19 cellular contexts compared by ENCODE assay signal in genomic region chr10:123571978-123572377, GRCh38.
DNase-seq lines count a peak whose midpoint lies in the region; ATAC-seq and TF ChIP-seq lines count a peak whose summit lies in the region.
"Had no signal": no experiment of that assay in that cellular context is flagged by ENCODE, and none has a peak within 500 bp of the region (broad histone marks: within the 10 kb centered on the region; RNA-seq: fewer than 3 reads in every experiment).

No MANE protein-coding gene starts in this region.

- no peaks in the 10 kb centered on the region for H3K79me2 ChIP-seq in H9 (ENCODE audit: insufficient read depth, low read length)

- no peak overlapping the region for H3K56ac ChIP-seq in H9 (ENCODE audit: insufficient read length, low read depth, low read length)

- H3K4ac ChIP-seq in H9 (ENCODE audit: low read depth, low read length), result no peak overlapping the region

- no peak overlapping the region for H2BK15ac ChIP-seq in H9 (ENCODE audit: low read depth, low read length)

- no peak overlapping the region for H4K8ac ChIP-seq in H9 (replicated peaks; ENCODE audit: insufficient read length, low read depth, low read length)

- DNase-seq in H9 (peak; percentile 20), NCI-H510A treated with DMSO at 0.1 percent for 48 hours (lab: John Stamatoyannopoulos, UW) (peak; percentile 74), left lobe of liver (ENCODE audit: low spot score) (peak; percentile 2), DMS 273 treated with DMSO at 0.1 percent for 48 hours (lab: John Stamatoyannopoulos, UW) (no peak), GM20000 (ENCODE audit: low spot score) (no peak), substantia nigra (lab: John Stamatoyannopoulos, UW) (no peak)
- no peak for DNase-seq in stimulated activated effector memory CD8-positive, alpha-beta T cell treated with anti-CD3 and anti-CD28 coated beads, Interleukin-12 subunit alpha, Interleukin-12 subunit beta, amount 100 ng/mL, for 72 hours (ENCODE audit: low spot score in 2 of 2)
- DNase-seq: CD4-positive, alpha-beta memory T cell; DMS153; MV-4-11; NCI-H1105 treated with DMSO at 0.1 percent for 48 hours; NCI-H2081; NCI-H2227 treated with DMSO at 0.1 percent for 48 hours; NCI-H524; NCI-H82; T-helper 1 cell had no signal

- TF ChIP-seq CTCF in H9 (conservative IDR thresholded peaks at IDR 0.05) (no peak), GM20000 (IDR thresholded peaks at IDR 0.05; ENCODE audit: extremely low read depth, missing control alignments) (no peak)

- H3K27ac Mint-ChIP-seq in H9, result peak overlapping the region in 1 of 3 experiments; percentile 49; a peak in 1 of 7 replicates
- peak overlapping the region; percentile 44 for H3K27ac Mint-ChIP-seq in stimulated activated effector memory CD8-positive, alpha-beta T cell treated with anti-CD3 and anti-CD28 coated beads, Interleukin-12 subunit alpha, Interleukin-12 subunit beta, amount 100 ng/mL, for 72 hours
- H3K27ac Mint-ChIP-seq: CD4-positive, alpha-beta memory T cell had no signal

- no peak overlapping the region for H2AK5ac ChIP-seq in H9 (ENCODE audit: insufficient read length, low read length)

- WGBS in H9 (ENCODE audit: extremely low coverage, insufficient read length, low lambda C conversion rate), result no CpG with 5 or more reads among the region's 8 CpGs

- H3K27ac ChIP-seq in H9 (ENCODE audit: insufficient read length, low read depth, low read length), result no peak overlapping the region
- no peak overlapping the region for H3K27ac ChIP-seq in substantia nigra (ENCODE audit: low read depth, low read length, poor library complexity, severe bottlenecking)
- H3K27ac ChIP-seq: KMS-11, SJSA1 had no signal

- no peaks in the 10 kb centered on the region; a peak in 1 of 7 replicates for H3K36me3 Mint-ChIP-seq in H9 (ENCODE audit: insufficient read depth in 1 of 3, low read depth in 3 of 3)
- H3K36me3 Mint-ChIP-seq in stimulated activated effector memory CD8-positive, alpha-beta T cell treated with anti-CD3 and anti-CD28 coated beads, Interleukin-12 subunit alpha, Interleukin-12 subunit beta, amount 100 ng/mL, for 72 hours, result no peaks in the 10 kb centered on the region
- H3K36me3 Mint-ChIP-seq: CD4-positive, alpha-beta memory T cell had no signal

- H3K27me3 ChIP-seq in H9 (ENCODE audit: insufficient read depth, low read length), result peaks cover 2% of the 10 kb centered on the region; the same call in 1 of the 2 replicates
- H3K27me3 ChIP-seq: SJSA1 had no signal

- peaks cover 14 to 25% of the 10 kb centered on the region in 2 experiments for H3K4me1 Mint-ChIP-seq in H9
- H3K4me1 Mint-ChIP-seq in stimulated activated effector memory CD8-positive, alpha-beta T cell treated with anti-CD3 and anti-CD28 coated beads, Interleukin-12 subunit alpha, Interleukin-12 subunit beta, amount 100 ng/mL, for 72 hours, result no peaks in the 10 kb centered on the region

- no peaks in the 10 kb centered on the region for H3K4me1 ChIP-seq in H9 (ENCODE audit: insufficient read depth, low read length)
- H3K4me1 ChIP-seq: SJSA1 had no signal

- H3K14ac ChIP-seq in H9 (ENCODE audit: insufficient read depth, low read length), result no peak overlapping the region

- H3K9me3 Mint-ChIP-seq in H9, result no peaks in the 10 kb centered on the region
- no peaks in the 10 kb centered on the region for H3K9me3 Mint-ChIP-seq in stimulated activated effector memory CD8-positive, alpha-beta T cell treated with anti-CD3 and anti-CD28 coated beads, Interleukin-12 subunit alpha, Interleukin-12 subunit beta, amount 100 ng/mL, for 72 hours
- H3K9me3 Mint-ChIP-seq: CD4-positive, alpha-beta memory T cell had no signal

- H3T11ph ChIP-seq in H9 (ENCODE audit: low read length), result no peak overlapping the region

- no peak overlapping the region for H2BK12ac ChIP-seq in H9 (ENCODE audit: insufficient read length, low read depth, low read length)

- no peak overlapping the region for H4K91ac ChIP-seq in H9 (ENCODE audit: insufficient read length, low read depth, low read length)

- H2AFZ ChIP-seq in H9 (ENCODE audit: low read length), result no peak overlapping the region

- no peak overlapping the region; a peak in 1 of 5 replicates for H3K4me3 Mint-ChIP-seq in H9
- no peak overlapping the region for H3K4me3 Mint-ChIP-seq in stimulated activated effector memory CD8-positive, alpha-beta T cell treated with anti-CD3 and anti-CD28 coated beads, Interleukin-12 subunit alpha, Interleukin-12 subunit beta, amount 100 ng/mL, for 72 hours
- H3K4me3 Mint-ChIP-seq: CD4-positive, alpha-beta memory T cell had no signal

- H3K18ac ChIP-seq in H9 (ENCODE audit: insufficient read length, low read depth, low read length), result no peak overlapping the region

- no peak overlapping the region for H4K5ac ChIP-seq in H9 (ENCODE audit: insufficient read length, low read depth, low read length)

- ATAC-seq in left lobe of liver, result no peak
- ATAC-seq in stimulated activated effector memory CD8-positive, alpha-beta T cell treated with anti-CD3 and anti-CD28 coated beads, Interleukin-12 subunit alpha, Interleukin-12 subunit beta, amount 100 ng/mL, for 72 hours, result no peak
- ATAC-seq: Right ventricle myocardium inferior had no signal

- H3K4me2 ChIP-seq in H9 (ENCODE audit: insufficient read depth, insufficient read length, low read length), result no peak overlapping the region
- H3K4me2 ChIP-seq: KMS-11 had no signal

- peaks cover 28% of the 10 kb centered on the region for H3K27me3 Mint-ChIP-seq in H9 (ENCODE audit: low read depth)

- no peak overlapping the region for H2BK20ac ChIP-seq in H9 (ENCODE audit: low read depth, low read length, poor library complexity, severe bottlenecking)

- no peak overlapping the region for H2BK120ac ChIP-seq in H9 (ENCODE audit: low read depth, low read length, poor library complexity, severe bottlenecking)

- H3K9me3 ChIP-seq in H9 (ENCODE audit: control insufficient read depth, low read depth, low read length), result no peaks in the 10 kb centered on the region
- H3K9me3 ChIP-seq: SJSA1 had no signal

- H3K23me2 ChIP-seq in H9 (ENCODE audit: insufficient read length, low read depth, low read length, poor library complexity, severe bottlenecking), result no peaks in the 10 kb centered on the region

- H2BK5ac ChIP-seq in H9 (ENCODE audit: insufficient read length, low read length), result no peak overlapping the region

- H3K79me1 ChIP-seq in H9 (ENCODE audit: insufficient read depth, low read depth, low read length, poor library complexity, severe bottlenecking), result no peaks in the 10 kb centered on the region

- no peak overlapping the region for H3K23ac ChIP-seq in H9 (ENCODE audit: insufficient read length, low read depth, low read length)

- H4K20me1 ChIP-seq in H9 (ENCODE audit: control insufficient read depth, insufficient read depth, insufficient read length), result no peaks in the 10 kb centered on the region

- H3K9ac ChIP-seq in H9 (ENCODE audit: extremely low read depth, insufficient read length, low read length), result no peak overlapping the region
- H3K9ac ChIP-seq: KMS-11 had no signal

Comparison
In these comparisons a context has a peak if more than half of its experiments do, and no peak if none do; other contexts are left out.
1. DNase-seq: peak in H9 (single experiment), NCI-H510A treated with DMSO at 0.1 percent for 48 hours (single experiment) and left lobe of liver (single experiment); none in stimulated activated effector memory CD8-positive, alpha-beta T cell treated with anti-CD3 and anti-CD28 coated beads, Interleukin-12 subunit alpha, Interleukin-12 subunit beta, amount 100 ng/mL, for 72 hours (0 of 2), DMS 273 treated with DMSO at 0.1 percent for 48 hours (single experiment), GM20000 (single experiment) and substantia nigra (0 of 49).